Comparison of ENCODE assay signal across 15 cellular contexts in the genomic region with DNA sequence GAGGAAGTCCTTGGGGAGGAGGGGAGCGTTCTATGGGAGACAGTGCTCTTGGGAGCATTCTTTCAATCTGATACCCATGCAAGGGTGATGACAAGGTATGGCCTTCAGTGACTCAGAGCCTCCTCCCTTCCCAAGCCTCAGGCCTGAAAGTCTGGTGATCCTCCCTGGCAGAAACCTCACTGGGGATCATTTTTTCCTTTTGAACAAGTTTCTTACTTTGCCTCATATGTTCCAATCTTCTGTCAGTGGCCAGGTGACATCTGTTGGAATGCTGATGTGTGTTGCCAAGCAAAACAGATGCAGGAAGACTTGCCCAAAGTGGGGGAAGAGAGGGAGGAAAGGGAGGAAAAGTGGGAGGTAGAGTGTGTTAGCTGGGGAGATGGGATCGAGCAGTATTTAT.
DNase-seq lines count a peak whose midpoint lies in the region; ATAC-seq, FAIRE-seq and TF ChIP-seq lines count a peak whose summit lies in the region.
"Had no signal": no experiment of that assay in that cellular context is flagged by ENCODE, and none has a peak within 500 bp of the region (broad histone marks: within the 10 kb centered on the region; RNA-seq: fewer than 3 reads in every experiment).

No MANE protein-coding gene starts in this region.

- in situ Hi-C loops in Caki2 (cut with HindIII; ENCODE audit: low pct_unique_long_range_greater_than_20kb, low sequenced_read_pairs): no loop called here

- H3K9ac ChIP-seq in PC-3 (ENCODE audit: low read length) (peak overlapping the region; percentile 55), endothelial cell of umbilical vein (replicated peaks; ENCODE audit: extremely low read depth, insufficient read depth, low read length) (no peak overlapping the region)
- H3K9ac ChIP-seq: BLaER1 had no signal

- TF ChIP-seq CTCF in PC-3 (conservative IDR thresholded peaks at IDR 0.05; ENCODE audit: low read depth, low read length) (no peak), endothelial cell of umbilical vein (IDR thresholded peaks at IDR 0.05; ENCODE audit: extremely low read depth in 1 of 2, insufficient read depth in 1 of 2, low read depth in 1 of 2, low read length in 2 of 2) (no peak)

- BruUV-seq in PC-3 (replicated peaks; lab: Mats Ljungman, UMichigan): no TSS peak
- no TSS peak for BruUV-seq in endothelial cell of umbilical vein (replicated peaks; lab: Mats Ljungman, UMichigan)

- H3K4me3 ChIP-seq in PC-3 (ENCODE audit: low read length) (peak overlapping the region; percentile 60), endothelial cell of umbilical vein (replicated peaks in 1 of 3; ENCODE audit: insufficient read depth in 1 of 3, low read depth in 1 of 3, low read length in 3 of 3) (no peak overlapping the region)
- H3K4me3 ChIP-seq in CD8-positive, alpha-beta memory T cell (ENCODE audit: low read length): no peak overlapping the region
- H3K4me3 ChIP-seq: BLaER1, SJCRH30 had no signal

- H3K36me3 Mint-ChIP-seq in CD8-positive, alpha-beta memory T cell: no peaks in the 10 kb centered on the region

- H3K27ac Mint-ChIP-seq in CD8-positive, alpha-beta memory T cell: no peak overlapping the region
- H3K27ac Mint-ChIP-seq: effector memory CD8-positive, alpha-beta T cell had no signal

- H3K4me1 Mint-ChIP-seq in CD8-positive, alpha-beta memory T cell: peaks cover 5 to 6% (median 6%) of the 10 kb centered on the region in 3 donors

- peaks cover 0 to 9% of the 10 kb centered on the region in 2 donors for H3K27me3 Mint-ChIP-seq in CD8-positive, alpha-beta memory T cell
- H3K27me3 Mint-ChIP-seq: effector memory CD8-positive, alpha-beta T cell; IgD-negative memory B cell had no signal

- H3K79me2 ChIP-seq in PC-3 (ENCODE audit: low read length): peaks cover 89% of the 10 kb centered on the region
- H3K79me2 ChIP-seq in endothelial cell of umbilical vein (ENCODE audit: control insufficient read depth, insufficient read depth, low read length): no peaks in the 10 kb centered on the region

- intact Hi-C loops in PC-3 (cut with micrococcal nuclease) (loop anchor here (1.0 kb wide), 1 partner anchor 45 kb away; no protein-coding TSS in a partner anchor), endothelial cell of umbilical vein (cut with micrococcal nuclease) (no loop called here)

- H3K9me1 ChIP-seq in endothelial cell of umbilical vein (replicated peaks; ENCODE audit: control insufficient read depth, extremely low read depth, insufficient read depth, low read length): no peaks in the 10 kb centered on the region

- peaks cover 8% of the 10 kb centered on the region for H3F3A ChIP-seq in PC-3 (ENCODE audit: low read length, unreplicated experiment)

- H3K9me3 ChIP-seq in PC-3 (ENCODE audit: low read length) (no peaks in the 10 kb centered on the region), endothelial cell of umbilical vein (replicated peaks; ENCODE audit: control insufficient read depth, insufficient read depth, low read length) (no peaks in the 10 kb centered on the region)
- H3K9me3 ChIP-seq in CD8-positive, alpha-beta memory T cell (ENCODE audit: low read length): no peaks in the 10 kb centered on the region
- H3K9me3 ChIP-seq: BLaER1, SJCRH30 had no signal

- H3K27ac ChIP-seq in PC-3 (ENCODE audit: low read length) (peak overlapping the region; percentile 92), endothelial cell of umbilical vein (ENCODE audit: insufficient read depth, low read depth, low read length) (no peak overlapping the region)
- no peak overlapping the region for H3K27ac ChIP-seq in CD8-positive, alpha-beta memory T cell (ENCODE audit: low read depth, low read length)
- H3K27ac ChIP-seq: BLaER1, SJCRH30 had no signal

- dilution Hi-C loops in endothelial cell of umbilical vein (cut with MboI; ENCODE audit: extremely low pct_ligation_motif_present, low sequenced_read_pairs): no loop called here

- H3K36me3 ChIP-seq in PC-3 (ENCODE audit: low read depth, low read length): peaks cover 10% of the 10 kb centered on the region
- H3K36me3 ChIP-seq in endothelial cell of umbilical vein (ENCODE audit: control insufficient read depth in 2 of 2, extremely low read depth in 1 of 2, insufficient read depth in 2 of 2, low read length in 2 of 2): no peaks in the 10 kb centered on the region
- H3K36me3 ChIP-seq in CD8-positive, alpha-beta memory T cell (ENCODE audit: insufficient read depth, low read length): no peaks in the 10 kb centered on the region
- H3K36me3 ChIP-seq: BLaER1, SJCRH30 had no signal

- CTCF ChIA-PET in PC-3 (lab: Charles Lee) (no interaction called here), endothelial cell of umbilical vein (lab: Charles Lee) (no interaction called here)
- CTCF ChIA-PET in CD8-positive, alpha-beta memory T cell (lab: Charles Lee): no interaction called here

- no peaks in the 10 kb centered on the region for H3K9me2 ChIP-seq in PC-3 (replicated peaks; ENCODE audit: low read length)

- no peak for TF ChIP-seq POLR2A in endothelial cell of umbilical vein (IDR thresholded peaks at IDR 0.05; ENCODE audit: low read depth, low read length)

- H3K4me3 Mint-ChIP-seq in CD8-positive, alpha-beta memory T cell: no peak overlapping the region
- H3K4me3 Mint-ChIP-seq: effector memory CD8-positive, alpha-beta T cell; IgD-negative memory B cell had no signal

- no peaks in the 10 kb centered on the region for H3K9me3 Mint-ChIP-seq in CD8-positive, alpha-beta memory T cell
- H3K9me3 Mint-ChIP-seq: effector memory CD8-positive, alpha-beta T cell had no signal

- H3K27me3 ChIP-seq in PC-3 (ENCODE audit: low read length) (no peaks in the 10 kb centered on the region), endothelial cell of umbilical vein (ENCODE audit: control insufficient read depth in 2 of 2, insufficient read depth in 2 of 2, low read length in 2 of 2) (no peaks in the 10 kb centered on the region)
- no peaks in the 10 kb centered on the region for H3K27me3 ChIP-seq in CD8-positive, alpha-beta memory T cell (ENCODE audit: insufficient read depth, low read length, poor library complexity, severe bottlenecking)
- H3K27me3 ChIP-seq: BLaER1, SJCRH30 had no signal

- peak overlapping the region; percentile 84 for H3K4me2 ChIP-seq in PC-3 (ENCODE audit: low read length)
- H3K4me2 ChIP-seq in endothelial cell of umbilical vein (ENCODE audit: insufficient read depth, low read length): no peak overlapping the region
- H3K4me2 ChIP-seq: BLaER1 had no signal

- ATAC-seq in PC-3 (peak; percentile 94), GM18520 (IDR thresholded peaks at IDR 0.05; ENCODE audit: unreplicated experiment) (no peak), GM21619 (IDR thresholded peaks at IDR 0.05; ENCODE audit: unreplicated experiment) (no peak)
- ATAC-seq: effector memory CD8-positive, alpha-beta T cell had no signal

- peak; percentile 35 for FAIRE-seq in endothelial cell of umbilical vein (lab: Jason Lieb, UNC)

- peaks cover 65% of the 10 kb centered on the region for H3K4me1 ChIP-seq in PC-3 (ENCODE audit: insufficient read depth, low read length)
- peaks cover 32% of the 10 kb centered on the region for H3K4me1 ChIP-seq in endothelial cell of umbilical vein (ENCODE audit: control insufficient read depth, extremely low read depth, insufficient read depth, low read length)
- H3K4me1 ChIP-seq in CD8-positive, alpha-beta memory T cell (ENCODE audit: insufficient read depth, low read length): peaks cover 11% of the 10 kb centered on the region

- H4K20me1 ChIP-seq in PC-3 (ENCODE audit: low read length) (no peaks in the 10 kb centered on the region), endothelial cell of umbilical vein (replicated peaks; ENCODE audit: control insufficient read depth, extremely low read depth, insufficient read depth, low read length) (no peaks in the 10 kb centered on the region)
- H4K20me1 ChIP-seq: BLaER1 had no signal

- POLR2A ChIA-PET in PC-3 (lab: Charles Lee; ENCODE audit: unreplicated experiment) (no interaction called here), endothelial cell of umbilical vein (lab: Charles Lee) (no interaction called here)
- POLR2A ChIA-PET in CD8-positive, alpha-beta memory T cell (lab: Charles Lee): no interaction called here

- DNase-seq in Caki2 (ENCODE audit: low read depth) (peak; percentile 46), PC-3 (peak; percentile 96), endothelial cell of umbilical vein (ENCODE audit: low read depth, low spot score) (peak; percentile 62), myocyte (ENCODE audit: low read depth) (peak; percentile 35), cortex of kidney (lab: John Stamatoyannopoulos, UW) (no peak)
- DNase-seq in CD8-positive, alpha-beta memory T cell: no peak
- DNase-seq: activated CD4-positive, alpha-beta T cell treated with anti-CD3 and anti-CD28 coated beads for 1 hour; effector memory CD8-positive, alpha-beta T cell; NCI-H2171 treated with DMSO at 0.1 percent for 48 hours; occipital lobe had no signal

- H2AFZ ChIP-seq in PC-3 (ENCODE audit: low read length) (no peak overlapping the region), endothelial cell of umbilical vein (ENCODE audit: low read depth, low read length) (no peak overlapping the region)

TF ChIP-seq in endothelial cell of umbilical vein, 7 proteins besides CTCF, POLR2A, EP300 and RAD21:
- TF ChIP-seq MYC (IDR thresholded peaks at IDR 0.05; ENCODE audit: low read depth, low read length) (no peak), JUN (IDR thresholded peaks at IDR 0.05; ENCODE audit: borderline replicate concordance, insufficient read depth, insufficient read length, low read depth) (peak; percentile 15)

Comparison
In these comparisons a context has a peak if more than half of its experiments do, and no peak if none do; other contexts are left out.
1. DNase-seq: peak in Caki2 (single experiment), PC-3 (single experiment), endothelial cell of umbilical vein (single experiment) and myocyte (single experiment); none in cortex of kidney (single experiment) and CD8-positive, alpha-beta memory T cell (0 of 5).